Comparison of ENCODE assay signal across 8 cellular contexts in the genomic region with DNA sequence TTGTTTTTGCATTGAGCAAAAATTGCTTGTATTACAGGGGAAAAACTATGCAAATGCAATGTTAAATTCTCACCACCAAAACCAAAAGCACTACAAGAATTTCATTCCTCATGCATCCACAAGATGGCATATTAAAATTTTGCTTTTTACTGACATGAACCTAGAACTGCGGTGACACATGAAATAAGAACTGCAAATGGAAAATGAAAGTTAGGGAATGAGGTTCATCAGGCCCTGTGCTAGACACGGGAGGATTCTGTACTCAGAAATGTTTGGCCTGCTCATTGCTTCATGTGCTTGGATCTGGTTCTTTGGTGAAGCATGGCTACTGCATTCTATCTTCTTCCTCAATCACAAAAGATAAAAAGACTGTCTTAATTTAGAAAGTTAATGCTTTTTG. TPM values are rescaled to one million over a fixed set of nuclear protein-coding genes. Genes with fewer than 3 reads are reported as not detected.
A peak's percentile ranks its signal among the peaks of the same experiment; 100 is the strongest.
DNase-seq lines count a peak whose midpoint lies in the region; ATAC-seq and TF ChIP-seq lines count a peak whose summit lies in the region.

No MANE protein-coding gene starts in this region.

- H3K9ac ChIP-seq in mucosa of rectum (ENCODE audit: low read depth in 1 of 2, low read length in 2 of 2) = no peak overlapping the region

- H3K4me1 ChIP-seq in mucosa of rectum (ENCODE audit: control insufficient read depth in 2 of 2, insufficient read depth in 2 of 2, low read length in 2 of 2) = peaks cover 4 to 26% of the 10 kb centered on the region in 2 donors

- H3K4me3 ChIP-seq in dorsolateral prefrontal cortex (peak overlapping the region in 27 of 59 donors; percentile 2 to 38 (median 23)), mucosa of rectum (ENCODE audit: low read length in 2 of 2) (peak overlapping the region; percentile 32 to 33)

- H3K27ac ChIP-seq in dorsolateral prefrontal cortex (peak overlapping the region in 8 of 59 donors; percentile 4 to 42 (median 26)), mucosa of rectum (ENCODE audit: low read depth in 2 of 2, low read length in 2 of 2) (peak overlapping the region in 1 of 2 donors; percentile 45)

- no peaks in the 10 kb centered on the region for H3K36me3 ChIP-seq in mucosa of rectum (ENCODE audit: control insufficient read depth in 2 of 2, insufficient read depth in 2 of 2, low read length in 2 of 2)

- no peaks in the 10 kb centered on the region for H3K27me3 ChIP-seq in dorsolateral prefrontal cortex
- no peaks in the 10 kb centered on the region for H3K27me3 ChIP-seq in mucosa of rectum (ENCODE audit: control insufficient read depth in 2 of 2, insufficient read depth in 2 of 2, low read length in 2 of 2)

- in situ Hi-C loops in SK-MEL-5 (cut with HindIII; ENCODE audit: low pct_unique_long_range_greater_than_20kb, low sequenced_read_pairs) = no loop called here

- peak; percentile 9 to 13 for DNase-seq in activated CD4-positive, alpha-beta T cell treated with anti-CD3 and anti-CD28 coated beads for 4 hours
- no peak for DNase-seq in activated CD4-positive, alpha-beta T cell treated with anti-CD3 and anti-CD28 coated beads, Interleukin-2, amount 50 U/mL, for 1 hour
- DNase-seq in SK-MEL-5 (ENCODE audit: low read depth, low spot score) (peak; percentile 78), dorsolateral prefrontal cortex (no peak), ecto neural progenitor cell (ENCODE audit: low spot score) (no peak)

- H3K9me3 ChIP-seq in mucosa of rectum (ENCODE audit: control insufficient read depth in 2 of 2, low read length in 2 of 2) = no peaks in the 10 kb centered on the region

- TF ChIP-seq CTCF in dorsolateral prefrontal cortex (IDR thresholded peaks at IDR 0.05 in 54 of 56, conservative IDR thresholded peaks at IDR 0.05 in 2 of 56; ENCODE audit: low read depth in 1 of 56, partially characterized antibody in 56 of 56) = peak; percentile 45 to 77 (median 63)

- peak; percentile 82 for ATAC-seq in GM21390 (IDR thresholded peaks at IDR 0.05; ENCODE audit: unreplicated experiment)
- peak; percentile 95 for ATAC-seq in HG03565 (IDR thresholded peaks at IDR 0.05; ENCODE audit: unreplicated experiment)

- intact Hi-C loops in dorsolateral prefrontal cortex (cut with DNase I) = loop anchor here in 1 of 2 donors (5.0 kb wide), 1 partner anchor 299 kb away; no protein-coding TSS in a partner anchor

RNA-seq across cellular contexts. Expression of gene RFK, which starts 9.1 kb away (rescaled TPM):
- 33.5 and 35.9 TPM in 2 replicates for total RNA-seq in SK-MEL-5 (2014; rRNA removed; shearing (Covaris generic))
- 27.6 and 33.8 TPM in 2 replicates for polyA plus RNA-seq in SK-MEL-5 (2015; cell fraction: cytosol; rRNA removed)
- polyA plus RNA-seq in SK-MEL-5 (2015; cell fraction: nucleus; rRNA removed) = 6.1 and 8.9 TPM in 2 replicates
- 10 to 100 TPM; 15.3 to 57.0 (median 37.1) TPM for total RNA-seq in dorsolateral prefrontal cortex

RNA-seq across cellular contexts. Expression of gene GCNT1, which starts 55.6 kb away (rescaled TPM):
- 0.24 TPM in 2 replicates for total RNA-seq in SK-MEL-5 (2014; rRNA removed; shearing (Covaris generic))
- polyA plus RNA-seq in SK-MEL-5 (2015; cell fraction: cytosol; rRNA removed) = 0.14 and 2.2 TPM in 2 replicates
- polyA plus RNA-seq in SK-MEL-5 (2015; cell fraction: nucleus; rRNA removed) = 5.8 TPM in 1 of 2 replicates, not detected in the other
- total RNA-seq in dorsolateral prefrontal cortex = 10 to 100 TPM in 4 of 120 experiments, 1 to 10 TPM in 116; 1.4 to 14.0 (median 5.8) TPM

Comparison
In these comparisons a context has a peak if more than half of its experiments do, and no peak if none do; other contexts are left out.
1. DNase-seq: peak in activated CD4-positive, alpha-beta T cell treated with anti-CD3 and anti-CD28 coated beads for 4 hours (2 of 2) and SK-MEL-5 (single experiment); none in activated CD4-positive, alpha-beta T cell treated with anti-CD3 and anti-CD28 coated beads, Interleukin-2, amount 50 U/mL, for 1 hour (single experiment), dorsolateral prefrontal cortex (0 of 10) and ecto neural progenitor cell (single experiment).